24 cellular contexts compared by ENCODE assay signal in genomic region chr1:172941945-172942344, GRCh38.
"Had no signal": no experiment of that assay in that cellular context is flagged by ENCODE, and none has a peak within 500 bp of the region (broad histone marks: within the 10 kb centered on the region; RNA-seq: fewer than 3 reads in every experiment).

No MANE protein-coding gene starts in this region.

- H3K27ac Mint-ChIP-seq: activated B cell treated with CpG ODN at 0.5 μM for 24 hours; activated CD4-positive, alpha-beta T cell treated with anti-CD3 and anti-CD28 coated beads, Interleukin-2, amount 10 ng/mL, durations not matched to agents 24 days and 14 days; activated CD8-positive, alpha-beta memory T cell treated with anti-CD3 and anti-CD28 coated beads, Interleukin-2, amount 10 ng/mL, durations not matched to agents 7 days and 5 days; activated naive CD4-positive, alpha-beta T cell treated with anti-CD3 and anti-CD28 coated beads, Interleukin-2, amount 50 U/mL, for 24 hours; activated T-cell treated with anti-CD3 and anti-CD28 coated beads, Interleukin-2, amount 50 U/mL, for 24 hours; activated T-helper 1 cell treated with anti-CD3 and anti-CD28 coated beads, Interleukin-12 subunit alpha, Interleukin-12 subunit beta, Interleukin-2, Interleukin-4 antibody, amounts not matched to agents 30 ng/mL and 10 ng/mL and 1 ng/mL, durations not matched to agents 14 hours and 24 hours and 36 hours; T-helper 1 cell treated with Interleukin-12 subunit alpha and Interleukin-12 subunit beta and Interleukin-4 antibody, amounts not matched to agents 30 μg/mL and 1 μg/mL, for 36 hours had no signal

- H3K27ac ChIP-seq: breast epithelium had no signal

- H3K36me3 ChIP-seq: breast epithelium had no signal

- DNase-seq: activated B cell treated with CpG ODN at 0.5 μM for 24 hours; activated CD4-positive, alpha-beta T cell treated with anti-CD3 and anti-CD28 coated beads for 1 hour; activated CD4-positive, alpha-beta T cell treated with anti-CD3 and anti-CD28 coated beads, Interleukin-2, amount 10 ng/mL, durations not matched to agents 24 days and 14 days; activated CD4-positive, alpha-beta T cell treated with anti-CD3 and anti-CD28 coated beads, Interleukin-2, amount 50 U/mL, for 48 hours; activated CD8-positive, alpha-beta memory T cell treated with anti-CD3 and anti-CD28 coated beads, Interleukin-2, amount 10 ng/mL, durations not matched to agents 7 days and 5 days; activated effector memory CD4-positive, alpha-beta T cell treated with Interleukin-2 at 50 U/mL for 16 hours; activated naive CD4-positive, alpha-beta T cell; activated T-cell treated with anti-CD3 and anti-CD28 coated beads, Interleukin-2, amount 50 U/mL, for 24 hours; aorta; caudate nucleus; Kasumi-1; NCI-H1048; NCI-H146; NCI-H187 treated with DMSO at 0.1 percent for 48 hours; NCI-H2081 treated with DMSO at 0.1 percent for 48 hours; NCI-H446; NCI-H524; PC-3; SHP77 treated with DMSO at 0.1 percent for 48 hours; SW 1271 had no signal

- H3K9me3 ChIP-seq: breast epithelium had no signal

- H3K9me3 Mint-ChIP-seq: T-helper 1 cell treated with Interleukin-12 subunit alpha and Interleukin-12 subunit beta and Interleukin-4 antibody, amounts not matched to agents 30 μg/mL and 1 μg/mL, for 36 hours had no signal

- H3K27me3 ChIP-seq: breast epithelium had no signal

- H3K27me3 Mint-ChIP-seq: activated B cell treated with CpG ODN at 0.5 μM for 24 hours; activated CD8-positive, alpha-beta memory T cell treated with anti-CD3 and anti-CD28 coated beads, Interleukin-2, amount 10 ng/mL, durations not matched to agents 7 days and 5 days; activated naive CD4-positive, alpha-beta T cell treated with anti-CD3 and anti-CD28 coated beads, Interleukin-2, amount 50 U/mL, for 24 hours; activated T-cell treated with anti-CD3 and anti-CD28 coated beads, Interleukin-2, amount 50 U/mL, for 24 hours had no signal

- H3K36me3 Mint-ChIP-seq: activated CD8-positive, alpha-beta memory T cell treated with anti-CD3 and anti-CD28 coated beads, Interleukin-2, amount 10 ng/mL, durations not matched to agents 7 days and 5 days; activated naive CD4-positive, alpha-beta T cell treated with anti-CD3 and anti-CD28 coated beads, Interleukin-2, amount 50 U/mL, for 24 hours had no signal

- ATAC-seq: activated CD8-positive, alpha-beta memory T cell treated with anti-CD3 and anti-CD28 coated beads, Interleukin-2, amount 10 ng/mL, durations not matched to agents 7 days and 5 days; PC-3 had no signal

- H3K4me1 ChIP-seq: breast epithelium had no signal

- H3K4me3 Mint-ChIP-seq: activated B cell treated with CpG ODN at 0.5 μM for 24 hours; activated CD4-positive, alpha-beta T cell treated with anti-CD3 and anti-CD28 coated beads, Interleukin-2, amount 10 ng/mL, durations not matched to agents 24 days and 14 days; activated CD8-positive, alpha-beta memory T cell treated with anti-CD3 and anti-CD28 coated beads, Interleukin-2, amount 10 ng/mL, durations not matched to agents 7 days and 5 days; activated naive CD4-positive, alpha-beta T cell treated with anti-CD3 and anti-CD28 coated beads, Interleukin-2, amount 50 U/mL, for 24 hours; activated T-cell treated with anti-CD3 and anti-CD28 coated beads, Interleukin-2, amount 50 U/mL, for 24 hours; activated T-helper 1 cell treated with anti-CD3 and anti-CD28 coated beads, Interleukin-12 subunit alpha, Interleukin-12 subunit beta, Interleukin-2, Interleukin-4 antibody, amounts not matched to agents 30 ng/mL and 10 ng/mL and 1 ng/mL, durations not matched to agents 14 hours and 24 hours and 36 hours; T-helper 1 cell treated with Interleukin-12 subunit alpha and Interleukin-12 subunit beta and Interleukin-4 antibody, amounts not matched to agents 30 μg/mL and 1 μg/mL, for 36 hours had no signal

- H3K4me3 ChIP-seq: breast epithelium had no signal
